In genomic region chr7:7317850-7318249, GRCh38 we compare ENCODE assay signal across 11 cellular contexts.
"Had no signal": no experiment of that assay in that cellular context is flagged by ENCODE, and none has a peak within 500 bp of the region (broad histone marks: within the 10 kb centered on the region; RNA-seq: fewer than 3 reads in every experiment).

No MANE protein-coding gene starts in this region.

- H2AFZ ChIP-seq: GM23248, GM23338 had no signal

- H3K4me1 ChIP-seq: HAP-1 had no signal

- ATAC-seq: GM23338, HCT116 had no signal

- FAIRE-seq: H1, H54 had no signal

- DNase-seq: GM23248, GOT3, H7, H9, HCEC 1CT, HFFc6 had no signal

- H3K9me3 ChIP-seq: HAP-1 had no signal

- H3K9ac ChIP-seq: GM23248 had no signal

- H3K4me2 ChIP-seq: GM23338 had no signal

- H3K4me3 ChIP-seq: GM23248, GM23338, HAP-1 had no signal

- H3K36me3 ChIP-seq: HAP-1 had no signal

- H3K27ac ChIP-seq: GM23248 had no signal
